Comparison of ENCODE assay signal across 11 cellular contexts in the genomic region with DNA sequence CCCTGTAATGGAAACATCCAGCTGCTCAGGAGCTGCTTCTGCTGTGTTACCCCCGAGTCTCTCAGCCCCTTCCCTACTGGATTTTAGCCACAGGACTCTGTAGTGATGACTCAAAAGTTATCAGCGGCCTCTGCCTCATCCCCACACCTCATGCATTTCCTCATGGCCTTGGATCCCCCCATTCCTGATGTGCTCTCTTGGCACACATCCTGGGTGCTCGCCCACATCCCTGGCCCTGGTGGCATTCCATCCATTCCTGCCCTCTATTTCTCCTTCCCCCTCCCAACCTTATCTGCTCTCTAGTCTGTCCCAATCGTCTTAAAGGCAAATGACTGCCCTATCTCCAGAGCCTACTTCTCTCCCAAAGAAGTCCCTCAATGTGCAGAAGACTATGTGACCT. TPM values are rescaled to one million over a fixed set of nuclear protein-coding genes. Genes with fewer than 3 reads are reported as not detected.
A peak's percentile ranks its signal among the peaks of the same experiment; 100 is the strongest.
DNase-seq lines count a peak whose midpoint lies in the region; ATAC-seq and TF ChIP-seq lines count a peak whose summit lies in the region.
"Had no signal": no experiment of that assay in that cellular context is flagged by ENCODE, and none has a peak within 500 bp of the region (broad histone marks: within the 10 kb centered on the region; RNA-seq: fewer than 3 reads in every experiment).

No MANE protein-coding gene starts in this region.

- no peaks in the 10 kb centered on the region for H3K4me1 Mint-ChIP-seq in activated T-helper 1 cell treated with anti-CD3 and anti-CD28 coated beads, Interleukin-12 subunit alpha, Interleukin-12 subunit beta, Interleukin-2, Interleukin-4 antibody, amounts not matched to agents 30 ng/mL and 10 ng/mL and 1 ng/mL, durations not matched to agents 14 hours and 24 hours and 36 hours (ENCODE audit: low read depth)
- H3K4me1 Mint-ChIP-seq: nephron had no signal

- H3K36me3 Mint-ChIP-seq in activated T-helper 1 cell treated with anti-CD3 and anti-CD28 coated beads, Interleukin-12 subunit alpha, Interleukin-12 subunit beta, Interleukin-2, Interleukin-4 antibody, amounts not matched to agents 30 ng/mL and 10 ng/mL and 1 ng/mL, durations not matched to agents 14 hours and 24 hours and 36 hours (ENCODE audit: low read depth), result peaks cover 43% of the 10 kb centered on the region

- H3K27ac ChIP-seq in foreskin keratinocyte, result no peak overlapping the region
- H3K27ac ChIP-seq: body of pancreas had no signal

- H3K4me3 Mint-ChIP-seq in activated T-helper 1 cell treated with anti-CD3 and anti-CD28 coated beads, Interleukin-12 subunit alpha, Interleukin-12 subunit beta, Interleukin-2, Interleukin-4 antibody, amounts not matched to agents 30 ng/mL and 10 ng/mL and 1 ng/mL, durations not matched to agents 14 hours and 24 hours and 36 hours, result no peak overlapping the region
- H3K4me3 Mint-ChIP-seq: nephron; T-helper 1 cell treated with Interleukin-12 subunit alpha and Interleukin-12 subunit beta and Interleukin-4 antibody, amounts not matched to agents 30 μg/mL and 1 μg/mL, for 36 hours had no signal

- DNase-seq in AG08395 (ENCODE audit: low spot score) (peak; percentile 71), GM04504 (ENCODE audit: low read depth) (peak; percentile 4), kidney glomerular epithelial cell (lab: John Stamatoyannopoulos, UW) (peak; percentile 91), NCI-H748 (lab: John Stamatoyannopoulos, UW; ENCODE audit: unreplicated experiment) (no peak), foreskin keratinocyte (no peak), NCI-H2107 treated with DMSO at 0.1 percent for 48 hours (lab: John Stamatoyannopoulos, UW; ENCODE audit: unreplicated experiment) (no peak)
- no peak for DNase-seq in activated T-helper 1 cell treated with anti-CD3 and anti-CD28 coated beads, Interleukin-12 subunit alpha, Interleukin-12 subunit beta, Interleukin-2, Interleukin-4 antibody, amounts not matched to agents 30 ng/mL and 10 ng/mL and 1 ng/mL, durations not matched to agents 14 hours and 24 hours and 36 hours (ENCODE audit: low spot score)
- DNase-seq: body of pancreas had no signal

- intact Hi-C loops in activated T-helper 1 cell treated with anti-CD3 and anti-CD28 coated beads, Interleukin-12 subunit alpha, Interleukin-12 subunit beta, Interleukin-2, Interleukin-4 antibody, amounts not matched to agents 30 ng/mL and 10 ng/mL and 1 ng/mL, durations not matched to agents 14 hours and 24 hours and 36 hours (cut with micrococcal nuclease), result no loop called here

- peaks cover 8% of the 10 kb centered on the region for H3K4me1 ChIP-seq in foreskin keratinocyte
- H3K4me1 ChIP-seq: body of pancreas had no signal

- no peaks in the 10 kb centered on the region for H3K27me3 ChIP-seq in foreskin keratinocyte
- H3K27me3 ChIP-seq: body of pancreas had no signal

- H3K27ac Mint-ChIP-seq in activated T-helper 1 cell treated with anti-CD3 and anti-CD28 coated beads, Interleukin-12 subunit alpha, Interleukin-12 subunit beta, Interleukin-2, Interleukin-4 antibody, amounts not matched to agents 30 ng/mL and 10 ng/mL and 1 ng/mL, durations not matched to agents 14 hours and 24 hours and 36 hours, result peak overlapping the region; percentile 27
- H3K27ac Mint-ChIP-seq: nephron; T-helper 1 cell treated with Interleukin-12 subunit alpha and Interleukin-12 subunit beta and Interleukin-4 antibody, amounts not matched to agents 30 μg/mL and 1 μg/mL, for 36 hours had no signal

- ATAC-seq in foreskin keratinocyte (no peak), GM21576 (IDR thresholded peaks at IDR 0.05; ENCODE audit: unreplicated experiment) (no peak)
- ATAC-seq: body of pancreas had no signal

- no peak for TF ChIP-seq CTCF in foreskin keratinocyte (conservative IDR thresholded peaks at IDR 0.05)

- H3K9me3 Mint-ChIP-seq in activated T-helper 1 cell treated with anti-CD3 and anti-CD28 coated beads, Interleukin-12 subunit alpha, Interleukin-12 subunit beta, Interleukin-2, Interleukin-4 antibody, amounts not matched to agents 30 ng/mL and 10 ng/mL and 1 ng/mL, durations not matched to agents 14 hours and 24 hours and 36 hours, result no peaks in the 10 kb centered on the region
- H3K9me3 Mint-ChIP-seq: nephron; T-helper 1 cell treated with Interleukin-12 subunit alpha and Interleukin-12 subunit beta and Interleukin-4 antibody, amounts not matched to agents 30 μg/mL and 1 μg/mL, for 36 hours had no signal

- H3K27me3 Mint-ChIP-seq in activated T-helper 1 cell treated with anti-CD3 and anti-CD28 coated beads, Interleukin-12 subunit alpha, Interleukin-12 subunit beta, Interleukin-2, Interleukin-4 antibody, amounts not matched to agents 30 ng/mL and 10 ng/mL and 1 ng/mL, durations not matched to agents 14 hours and 24 hours and 36 hours (ENCODE audit: insufficient read depth), result no peaks in the 10 kb centered on the region

RNA-seq across cellular contexts. Expression of gene MARF1, which starts 24.6 kb away (rescaled TPM):
- 58.8 and 58.9 TPM in 2 replicates for total RNA-seq in activated T-helper 1 cell treated with anti-CD3 and anti-CD28 coated beads, Interleukin-12 subunit alpha, Interleukin-12 subunit beta, Interleukin-2, Interleukin-4 antibody, amounts not matched to agents 30 ng/mL and 10 ng/mL and 1 ng/mL, durations not matched to agents 14 hours and 24 hours and 36 hours
- 16.9 and 18.4 TPM in 2 replicates for total RNA-seq in foreskin keratinocyte
- 6.8 TPM in 2 replicates for polyA plus RNA-seq in foreskin keratinocyte

RNA-seq across cellular contexts. Expression of gene NDE1, which starts 31.7 kb away (rescaled TPM):
- 87.4 and 91.8 TPM in 2 replicates for total RNA-seq in activated T-helper 1 cell treated with anti-CD3 and anti-CD28 coated beads, Interleukin-12 subunit alpha, Interleukin-12 subunit beta, Interleukin-2, Interleukin-4 antibody, amounts not matched to agents 30 ng/mL and 10 ng/mL and 1 ng/mL, durations not matched to agents 14 hours and 24 hours and 36 hours
- 66.5 and 74.9 TPM in 2 replicates for total RNA-seq in foreskin keratinocyte
- polyA plus RNA-seq in foreskin keratinocyte, result 23.4 and 28.4 TPM in 2 replicates

Comparison
In these comparisons a context has a peak if more than half of its experiments do, and no peak if none do; other contexts are left out.
1. DNase-seq: peak in AG08395 (single experiment), GM04504 (single experiment) and kidney glomerular epithelial cell (single experiment); none in activated T-helper 1 cell treated with anti-CD3 and anti-CD28 coated beads, Interleukin-12 subunit alpha, Interleukin-12 subunit beta, Interleukin-2, Interleukin-4 antibody, amounts not matched to agents 30 ng/mL and 10 ng/mL and 1 ng/mL, durations not matched to agents 14 hours and 24 hours and 36 hours (single experiment), NCI-H748 (single experiment), foreskin keratinocyte (0 of 2) and NCI-H2107 treated with DMSO at 0.1 percent for 48 hours (single experiment).